ENCODE assay signal across 23 cellular contexts in the genomic region with DNA sequence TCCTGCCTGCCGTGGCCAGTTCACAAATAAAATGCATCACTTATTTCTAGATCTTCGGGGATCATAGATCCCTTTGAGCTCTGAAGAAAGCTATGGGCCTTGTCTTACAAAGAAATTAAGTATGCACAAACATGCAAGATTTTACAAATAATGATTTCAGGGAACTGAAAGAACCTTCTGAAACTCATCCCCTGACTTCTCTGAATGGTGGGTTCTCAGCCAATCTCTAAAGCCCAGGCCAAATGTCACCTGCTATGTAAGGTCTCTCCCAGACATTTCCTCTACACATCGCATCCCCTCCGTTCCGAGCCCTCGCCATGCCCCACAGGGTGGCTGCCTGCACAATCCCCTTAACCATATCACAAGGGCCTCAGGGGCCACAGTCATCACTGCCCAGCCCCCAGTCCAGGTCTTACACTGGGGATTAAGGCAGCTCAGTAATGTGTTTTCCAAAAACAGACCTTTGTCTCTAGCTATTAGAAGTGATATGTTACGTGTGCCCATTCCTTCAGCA. TPM values are rescaled to one million over a fixed set of nuclear protein-coding genes. Genes with fewer than 3 reads are reported as not detected.
"Had no signal": no experiment of that assay in that cellular context is flagged by ENCODE, and none has a peak within 500 bp of the region (broad histone marks: within the 10 kb centered on the region; RNA-seq: fewer than 3 reads in every experiment).

No MANE protein-coding gene starts in this region.

- H3K27me3 ChIP-seq: brain microvascular endothelial cell, cardiac muscle cell had no signal

- H3K4me1 Mint-ChIP-seq: activated naive CD4-positive, alpha-beta T cell treated with anti-CD3 and anti-CD28 coated beads, Interleukin-2, amount 10 ng/mL, durations not matched to agents 7 days and 5 days; T-cell had no signal

- ATAC-seq: T-cell had no signal

- H3K27ac Mint-ChIP-seq: activated naive CD4-positive, alpha-beta T cell treated with anti-CD3 and anti-CD28 coated beads, Interleukin-2, amount 10 ng/mL, durations not matched to agents 7 days and 5 days; activated naive CD8-positive, alpha-beta T cell treated with anti-CD3 and anti-CD28 coated beads for 36 hours; activated T-helper 2 cell treated with anti-CD3 and anti-CD28 coated beads, Interferon-gamma antibody, Interleukin-2, Interleukin-4, amounts not matched to agents 10 μg/mL and 5 μg/mL and 100 μg/mL, durations not matched to agents 14 hours and 24 hours and 36 hours; T-cell had no signal

- H3K4me2 ChIP-seq: KMS-11 had no signal

- H3K4me3 Mint-ChIP-seq: activated naive CD4-positive, alpha-beta T cell treated with anti-CD3 and anti-CD28 coated beads, Interleukin-2, amount 10 ng/mL, durations not matched to agents 7 days and 5 days; activated naive CD8-positive, alpha-beta T cell treated with anti-CD3 and anti-CD28 coated beads for 36 hours; T-cell had no signal

- DNase-seq: activated CD4-positive, alpha-beta T cell treated with anti-CD3 and anti-CD28 coated beads for 4 hours; activated gamma-delta T cell treated with Interleukin-2 at 50 U/mL for 16 hours; activated naive CD4-positive, alpha-beta T cell treated with anti-CD3 and anti-CD28 coated beads, Interleukin-2, amount 10 ng/mL, durations not matched to agents 7 days and 5 days; activated naive CD8-positive, alpha-beta T cell treated with anti-CD3 and anti-CD28 coated beads for 36 hours; activated T-cell treated with anti-CD3 and anti-CD28 coated beads for 4 hours; activated T-cell treated with anti-CD3 and anti-CD28 coated beads, Interleukin-2, amount 50 U/mL, for 48 hours; NCI-H1092; NCI-H1417; NCI-H1930; NCI-H2171; NCI-H2227 treated with DMSO at 0.1 percent for 48 hours; NCI-H526; NCI-H82; NK-92 treated with Interleukin-12 subunit alpha and Interleukin-12 subunit beta, amount 100 ng/mL, for 24 hours; SHP77 treated with DMSO at 0.1 percent for 48 hours; T-cell had no signal

- H3K9me3 Mint-ChIP-seq: activated naive CD4-positive, alpha-beta T cell treated with anti-CD3 and anti-CD28 coated beads, Interleukin-2, amount 10 ng/mL, durations not matched to agents 7 days and 5 days; activated naive CD8-positive, alpha-beta T cell treated with anti-CD3 and anti-CD28 coated beads for 36 hours; activated T-helper 2 cell treated with anti-CD3 and anti-CD28 coated beads, Interferon-gamma antibody, Interleukin-2, Interleukin-4, amounts not matched to agents 10 μg/mL and 5 μg/mL and 100 μg/mL, durations not matched to agents 14 hours and 24 hours and 36 hours; T-cell had no signal

- H3K9ac ChIP-seq: KMS-11 had no signal

- H3K27me3 Mint-ChIP-seq: activated naive CD4-positive, alpha-beta T cell treated with anti-CD3 and anti-CD28 coated beads, Interleukin-2, amount 10 ng/mL, durations not matched to agents 7 days and 5 days; activated naive CD8-positive, alpha-beta T cell treated with anti-CD3 and anti-CD28 coated beads for 36 hours; T-cell had no signal

- H3K27ac ChIP-seq: brain microvascular endothelial cell, cardiac muscle cell, KMS-11 had no signal

- H3K4me3 ChIP-seq: cardiac muscle cell had no signal

RNA-seq across cellular contexts. Expression of gene ANKRD60, which starts 16.1 kb away (rescaled TPM):
- total RNA-seq: activated naive CD8-positive, alpha-beta T cell treated with anti-CD3 and anti-CD28 coated beads for 36 hours; activated T-helper 2 cell treated with anti-CD3 and anti-CD28 coated beads, Interferon-gamma antibody, Interleukin-2, Interleukin-4, amounts not matched to agents 10 μg/mL and 5 μg/mL and 100 μg/mL, durations not matched to agents 14 hours and 24 hours and 36 hours; cardiac muscle cell; MCF 10A; NCI-H460; SK-MEL-5 had no signal
